9 cellular contexts compared by ENCODE assay signal in the genomic region with DNA sequence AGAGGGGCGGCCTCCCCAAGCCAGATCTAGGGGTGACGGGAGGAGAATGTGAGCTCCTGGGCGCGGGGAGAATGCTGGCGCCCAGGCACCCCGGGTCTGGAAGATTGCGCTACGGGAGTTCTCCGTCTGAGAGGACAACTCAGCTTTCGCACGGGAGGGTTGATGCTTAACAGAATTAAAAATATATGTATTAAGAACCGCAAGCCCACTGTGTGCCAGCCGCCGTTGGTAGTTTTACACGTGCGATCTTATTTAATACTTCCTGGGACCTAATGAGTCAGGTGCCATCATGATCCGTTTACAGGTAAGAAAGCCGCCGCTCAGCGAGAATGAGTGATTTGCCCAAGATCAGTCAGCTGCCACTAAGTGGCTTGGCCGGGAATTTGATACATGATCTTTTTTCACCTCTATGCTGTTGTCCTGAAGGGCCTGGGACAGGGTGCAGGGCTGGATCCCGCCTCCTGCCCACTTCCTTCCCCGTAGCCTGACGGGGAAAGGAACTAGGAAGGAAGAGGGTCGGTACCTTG. TPM values are rescaled to one million over a fixed set of nuclear protein-coding genes. Genes with fewer than 3 reads are reported as not detected.
DNase-seq lines count a peak whose midpoint lies in the region; ATAC-seq and FAIRE-seq lines count a peak whose summit lies in the region.
"Had no signal": no experiment of that assay in that cellular context is flagged by ENCODE, and none has a peak within 500 bp of the region (broad histone marks: within the 10 kb centered on the region; RNA-seq: fewer than 3 reads in every experiment).

No MANE protein-coding gene starts in this region.

- no peaks in the 10 kb centered on the region for H3K36me3 ChIP-seq in small intestine (ENCODE audit: control insufficient read depth in 2 of 2, insufficient read depth in 2 of 2, low read length in 2 of 2)

- H3K9me3 ChIP-seq in T-helper 17 cell (ENCODE audit: control insufficient read depth, low read length, poor library complexity, severe bottlenecking) (no peaks in the 10 kb centered on the region), right cardiac atrium (ENCODE audit: control insufficient read depth, low read length) (no peaks in the 10 kb centered on the region), small intestine (ENCODE audit: control insufficient read depth, low read depth) (no peaks in the 10 kb centered on the region)

- no peaks in the 10 kb centered on the region for H3K4me1 ChIP-seq in right cardiac atrium (ENCODE audit: control insufficient read depth, insufficient read depth, low read length)
- peaks cover 0 to 4% of the 10 kb centered on the region in 2 donors for H3K4me1 ChIP-seq in small intestine (ENCODE audit: control insufficient read depth in 2 of 2, insufficient read depth in 1 of 2, low read depth in 1 of 2, low read length in 1 of 2)

- 3% methylated on average over 25 of the region's 25 CpGs for WGBS in right cardiac atrium
- 2 to 9% (median 6%) methylated on average over 25 of the region's 25 CpGs for WGBS in small intestine, 3 donors

- intact Hi-C loops in right cardiac atrium (cut with DNase I), result no loop called here

- H3K27ac ChIP-seq in right cardiac atrium (ENCODE audit: low read length) (no peak overlapping the region), skin epidermis (no peak overlapping the region), small intestine (ENCODE audit: low read depth in 1 of 2, low read length in 1 of 2) (no peak overlapping the region)

- peak overlapping the region; percentile 21 for H3K4me3 Mint-ChIP-seq in T-helper 17 cell

- peaks cover 7% of the 10 kb centered on the region for H3K4me1 Mint-ChIP-seq in T-helper 17 cell

- no peak overlapping the region for H3K27ac Mint-ChIP-seq in T-helper 17 cell
- H3K27ac Mint-ChIP-seq: T-helper 1 cell treated with Interleukin-12 subunit alpha and Interleukin-12 subunit beta and Interleukin-4 antibody, amounts not matched to agents 30 μg/mL and 1 μg/mL, for 36 hours had no signal

- H3K4me3 ChIP-seq in right cardiac atrium (ENCODE audit: low read length) (peak overlapping the region; percentile 34), skin epidermis (peak overlapping the region in 5 of 7 experiments; percentile 15 to 59 (median 27)), small intestine (ENCODE audit: low read depth in 1 of 2, low read length in 2 of 2) (no peak overlapping the region)

- H3K36me3 Mint-ChIP-seq in T-helper 17 cell (ENCODE audit: low read depth), result peaks cover 2% of the 10 kb centered on the region

- FAIRE-seq in small intestine (lab: Jason Lieb, UNC), result no peak

- no peak for ATAC-seq in T-helper 17 cell
- ATAC-seq in right cardiac atrium, result peak in 1 of 2 donors; percentile 17
- ATAC-seq in esophagus mucosa, result no peak

- H3K27me3 ChIP-seq in right cardiac atrium (ENCODE audit: control insufficient read depth, insufficient read depth), result no peaks in the 10 kb centered on the region
- peaks cover 0 to 14% of the 10 kb centered on the region in 2 donors for H3K27me3 ChIP-seq in small intestine (ENCODE audit: control insufficient read depth in 2 of 2, insufficient read depth in 2 of 2, low read length in 2 of 2)

- H3K27me3 Mint-ChIP-seq in T-helper 17 cell, result peaks cover 68% of the 10 kb centered on the region

- peak; percentile 34 to 55 (median 52) for DNase-seq in NCI-H1417 (lab: John Stamatoyannopoulos, UW)
- DNase-seq in NCI-H1417 treated with DMSO at 0.1 percent for 48 hours (lab: John Stamatoyannopoulos, UW), result no peak
- DNase-seq in T-helper 17 cell, result no peak
- no peak for DNase-seq in right cardiac atrium
- DNase-seq in NK-92 (lab: John Stamatoyannopoulos, UW; ENCODE audit: unreplicated experiment), result no peak
- DNase-seq in small intestine, result no peak

RNA-seq across cellular contexts. Expression of a gene that starts 0.8 kb away (rescaled TPM):
- total RNA-seq in T-helper 17 cell (not detected), right cardiac atrium (10 to 100 TPM; 11.0 to 40.3 (median 16.3) TPM), esophagus mucosa (0.08 TPM)
- polyA plus RNA-seq in right cardiac atrium (7.7 TPM), small intestine (1 to 10 TPM in 1 of 3 donors, under 1 TPM in 2; 0.22 to 3.5 (median 0.54) TPM)

Comparison
In these comparisons a context has a peak if more than half of its experiments do, and no peak if none do; other contexts are left out.
1. DNase-seq: peak in NCI-H1417 (3 of 3); none in NCI-H1417 treated with DMSO at 0.1 percent for 48 hours (single experiment), T-helper 17 cell (0 of 3), right cardiac atrium (0 of 3), NK-92 (single experiment) and small intestine (single experiment).
2. H3K4me3 ChIP-seq: peak in right cardiac atrium (single experiment) and skin epidermis (5 of 7); none in small intestine (0 of 2).
3. RNA of a gene that starts 0.8 kb away (total RNA-seq): 11.0 to 40.3 TPM in right cardiac atrium; 0.08 TPM in esophagus mucosa (single experiment) and not detected in T-helper 17 cell; every median in the first group is over 10 times any median in the second.